In the genomic region with DNA sequence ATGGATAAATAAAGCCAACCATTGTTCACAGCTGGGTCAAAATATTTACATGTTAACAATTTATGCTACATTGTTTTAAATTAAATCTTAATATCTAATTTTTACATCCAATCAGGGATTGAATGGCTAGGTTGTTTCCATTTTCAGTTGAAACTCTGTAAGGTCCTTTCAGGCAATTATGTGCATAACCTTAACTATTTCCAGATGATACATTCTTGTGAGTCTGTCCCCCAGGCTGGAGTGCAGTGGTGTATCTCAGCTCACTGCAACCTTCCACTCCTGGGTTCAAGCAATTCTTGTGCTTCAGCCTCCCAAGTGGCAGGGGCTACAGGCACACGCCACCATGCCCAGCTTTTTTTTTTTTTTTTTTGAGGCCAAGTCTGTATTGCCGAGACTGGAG, we compare ENCODE assay signal across 32 cellular contexts. TPM values are rescaled to one million over a fixed set of nuclear protein-coding genes. Genes with fewer than 3 reads are reported as not detected.
"Had no signal": no experiment of that assay in that cellular context is flagged by ENCODE, and none has a peak within 500 bp of the region (broad histone marks: within the 10 kb centered on the region; RNA-seq: fewer than 3 reads in every experiment).

No MANE protein-coding gene starts in this region.

- H3K9me3 ChIP-seq: colonic mucosa, heart right ventricle, left lung, neutrophil, ovary had no signal

- H3K27ac ChIP-seq: colonic mucosa, neutrophil, ovary had no signal

- H3K4me3 ChIP-seq: colonic mucosa, heart right ventricle, left lung, ovary had no signal

- H3K36me3 Mint-ChIP-seq: activated CD8-positive, alpha-beta memory T cell treated with anti-CD3 and anti-CD28 coated beads, Interleukin-2, amount 10 ng/mL, durations not matched to agents 7 days and 5 days; activated naive CD4-positive, alpha-beta T cell treated with anti-CD3 and anti-CD28 coated beads, Interleukin-2, amount 50 U/mL, for 24 hours; stimulated activated effector memory CD8-positive, alpha-beta T cell treated with anti-CD3 and anti-CD28 coated beads, Interleukin-12 subunit alpha, Interleukin-12 subunit beta, amount 100 ng/mL, for 72 hours had no signal

- H3K27ac Mint-ChIP-seq: activated CD4-positive, alpha-beta T cell treated with anti-CD3 and anti-CD28 coated beads, Interleukin-2, amount 10 ng/mL, durations not matched to agents 7 days and 5 days; activated CD8-positive, alpha-beta memory T cell treated with anti-CD3 and anti-CD28 coated beads, Interleukin-2, amount 10 ng/mL, durations not matched to agents 7 days and 5 days; activated CD8-positive, alpha-beta T cell treated with anti-CD3 and anti-CD28 coated beads for 36 hours; activated naive CD4-positive, alpha-beta T cell treated with anti-CD3 and anti-CD28 coated beads, Interleukin-2, amount 50 U/mL, for 24 hours; activated naive CD8-positive, alpha-beta T cell treated with anti-CD3 and anti-CD28 coated beads, Interleukin-2, amount 50 U/mL, for 24 hours; activated T-helper 2 cell treated with anti-CD3 and anti-CD28 coated beads, Interferon-gamma antibody, Interleukin-2, Interleukin-4, amounts not matched to agents 10 μg/mL and 5 μg/mL and 100 μg/mL, durations not matched to agents 14 hours and 24 hours and 36 hours; nephron progenitor cell; progenitor cell of endocrine pancreas; stimulated activated effector memory CD8-positive, alpha-beta T cell treated with anti-CD3 and anti-CD28 coated beads, Interleukin-12 subunit alpha, Interleukin-12 subunit beta, amount 100 ng/mL, for 72 hours; stimulated activated naive CD8-positive, alpha-beta T cell treated with anti-CD3 and anti-CD28 coated beads, Interleukin-15, Interleukin-2, amounts not matched to agents 100 ng/mL and 50 ng/mL, for 24 hours; T-helper 2 cell treated with Interferon-gamma antibody and Interleukin-4, amounts not matched to agents 5 μg/mL and 100 μg/mL, for 36 hours had no signal

- ATAC-seq: activated CD8-positive, alpha-beta memory T cell treated with anti-CD3 and anti-CD28 coated beads, Interleukin-2, amount 10 ng/mL, durations not matched to agents 7 days and 5 days; activated CD8-positive, alpha-beta T cell treated with anti-CD3 and anti-CD28 coated beads for 36 hours; activated naive CD8-positive, alpha-beta T cell treated with anti-CD3 and anti-CD28 coated beads, Interleukin-2, amount 50 U/mL, for 24 hours; heart right ventricle; left lung; sciatic nerve; stimulated activated effector memory CD8-positive, alpha-beta T cell treated with anti-CD3 and anti-CD28 coated beads, Interleukin-12 subunit alpha, Interleukin-12 subunit beta, amount 100 ng/mL, for 72 hours had no signal

- H3K9me3 Mint-ChIP-seq: activated CD4-positive, alpha-beta T cell treated with anti-CD3 and anti-CD28 coated beads, Interleukin-2, amount 10 ng/mL, durations not matched to agents 7 days and 5 days; activated CD8-positive, alpha-beta T cell treated with anti-CD3 and anti-CD28 coated beads for 36 hours; activated naive CD4-positive, alpha-beta T cell treated with anti-CD3 and anti-CD28 coated beads, Interleukin-2, amount 50 U/mL, for 24 hours; activated naive CD8-positive, alpha-beta T cell treated with anti-CD3 and anti-CD28 coated beads, Interleukin-2, amount 50 U/mL, for 24 hours; activated T-helper 2 cell treated with anti-CD3 and anti-CD28 coated beads, Interferon-gamma antibody, Interleukin-2, Interleukin-4, amounts not matched to agents 10 μg/mL and 5 μg/mL and 100 μg/mL, durations not matched to agents 14 hours and 24 hours and 36 hours; nephron progenitor cell; stimulated activated effector memory CD8-positive, alpha-beta T cell treated with anti-CD3 and anti-CD28 coated beads, Interleukin-12 subunit alpha, Interleukin-12 subunit beta, amount 100 ng/mL, for 72 hours; stimulated activated naive CD8-positive, alpha-beta T cell treated with anti-CD3 and anti-CD28 coated beads, Interleukin-15, Interleukin-2, amounts not matched to agents 100 ng/mL and 50 ng/mL, for 24 hours; T-helper 2 cell treated with Interferon-gamma antibody and Interleukin-4, amounts not matched to agents 5 μg/mL and 100 μg/mL, for 36 hours had no signal

- H3K4me1 Mint-ChIP-seq: activated naive CD4-positive, alpha-beta T cell treated with anti-CD3 and anti-CD28 coated beads, Interleukin-2, amount 50 U/mL, for 24 hours; activated naive CD8-positive, alpha-beta T cell treated with anti-CD3 and anti-CD28 coated beads, Interleukin-2, amount 50 U/mL, for 24 hours had no signal

- H3K4me3 Mint-ChIP-seq: activated CD4-positive, alpha-beta T cell treated with anti-CD3 and anti-CD28 coated beads, Interleukin-2, amount 10 ng/mL, durations not matched to agents 7 days and 5 days; activated CD8-positive, alpha-beta memory T cell treated with anti-CD3 and anti-CD28 coated beads, Interleukin-2, amount 10 ng/mL, durations not matched to agents 7 days and 5 days; activated CD8-positive, alpha-beta T cell treated with anti-CD3 and anti-CD28 coated beads for 36 hours; activated naive CD4-positive, alpha-beta T cell treated with anti-CD3 and anti-CD28 coated beads, Interleukin-2, amount 50 U/mL, for 24 hours; activated naive CD8-positive, alpha-beta T cell treated with anti-CD3 and anti-CD28 coated beads, Interleukin-2, amount 50 U/mL, for 24 hours; nephron progenitor cell; stimulated activated effector memory CD8-positive, alpha-beta T cell treated with anti-CD3 and anti-CD28 coated beads, Interleukin-12 subunit alpha, Interleukin-12 subunit beta, amount 100 ng/mL, for 72 hours; stimulated activated naive CD8-positive, alpha-beta T cell treated with anti-CD3 and anti-CD28 coated beads, Interleukin-15, Interleukin-2, amounts not matched to agents 100 ng/mL and 50 ng/mL, for 24 hours; T-helper 2 cell treated with Interferon-gamma antibody and Interleukin-4, amounts not matched to agents 5 μg/mL and 100 μg/mL, for 36 hours had no signal

- DNase-seq: activated CD4-positive, alpha-beta T cell treated with anti-CD3 and anti-CD28 coated beads, Interleukin-2, amount 10 ng/mL, durations not matched to agents 7 days and 5 days; activated CD8-positive, alpha-beta memory T cell treated with anti-CD3 and anti-CD28 coated beads, Interleukin-2, amount 10 ng/mL, durations not matched to agents 7 days and 5 days; activated CD8-positive, alpha-beta T cell treated with anti-CD3 and anti-CD28 coated beads for 36 hours; activated naive CD8-positive, alpha-beta T cell treated with anti-CD3 and anti-CD28 coated beads, Interleukin-2, amount 50 U/mL, for 24 hours; activated T-cell treated with anti-CD3 and anti-CD28 coated beads, Interleukin-2, amount 50 U/mL, for 48 hours; colonic mucosa; dorsolateral prefrontal cortex; effector memory CD4-positive, alpha-beta T cell; heart right ventricle; kidney glomerular epithelial cell; left lung; nephron progenitor cell; ovary; small intestine; stimulated activated CD4-positive, alpha-beta T cell treated with anti-CD3 and anti-CD28 coated beads, Interleukin-4, amount 100 ng/mL, for 24 hours; substantia nigra; T-helper 1 cell had no signal

- H3K36me3 ChIP-seq: colonic mucosa, heart right ventricle, left lung, neutrophil, ovary had no signal

- H3K27me3 ChIP-seq: colonic mucosa, dorsolateral prefrontal cortex, heart right ventricle, left lung, neutrophil, ovary had no signal

- H3K27me3 Mint-ChIP-seq: progenitor cell of endocrine pancreas had no signal

RNA-seq across cellular contexts. Expression of gene CPSF4L, which starts 39.7 kb away (rescaled TPM):
- total RNA-seq: activated CD4-positive, alpha-beta T cell treated with anti-CD3 and anti-CD28 coated beads, Interleukin-2, amount 10 ng/mL, durations not matched to agents 7 days and 5 days; activated CD8-positive, alpha-beta memory T cell treated with anti-CD3 and anti-CD28 coated beads, Interleukin-2, amount 10 ng/mL, durations not matched to agents 7 days and 5 days; activated CD8-positive, alpha-beta T cell treated with anti-CD3 and anti-CD28 coated beads for 36 hours; activated T-helper 2 cell treated with anti-CD3 and anti-CD28 coated beads, Interferon-gamma antibody, Interleukin-2, Interleukin-4, amounts not matched to agents 10 μg/mL and 5 μg/mL and 100 μg/mL, durations not matched to agents 14 hours and 24 hours and 36 hours; colonic mucosa; epithelial cell of proximal tubule; fibroblast of lung; heart right ventricle; left lung; lung microvascular endothelial cell; mucosa of gallbladder; progenitor cell of endocrine pancreas; renal cortical epithelial cell; sciatic nerve; ureter had no signal
- polyA plus RNA-seq: fibroblast of lung, heart right ventricle, ovary, small intestine, thymus had no signal
